Comparison of ENCODE assay signal across 15 cellular contexts in genomic region chr16:22093952-22094351, GRCh38. TPM values are rescaled to one million over a fixed set of nuclear protein-coding genes. Genes with fewer than 3 reads are reported as not detected.
"Had no signal": no experiment of that assay in that cellular context is flagged by ENCODE, and none has a peak within 500 bp of the region (broad histone marks: within the 10 kb centered on the region; RNA-seq: fewer than 3 reads in every experiment).

No MANE protein-coding gene starts in this region.

- DNase-seq: activated CD4-positive, alpha-beta T cell treated with anti-CD3 and anti-CD28 coated beads, Interleukin-2, amount 10 ng/mL, durations not matched to agents 7 days and 5 days; activated CD4-positive, CD25-positive, alpha-beta regulatory T cell; activated naive CD4-positive, alpha-beta T cell treated with anti-CD3 and anti-CD28 coated beads, Interleukin-2, amount 50 U/mL, for 16 hours; activated T-cell treated with anti-CD3 and anti-CD28 coated beads for 4 hours; adrenal gland; colonic mucosa; effector CD8-positive, alpha-beta T cell; small intestine had no signal

- H3K4me1 Mint-ChIP-seq: activated CD4-positive, alpha-beta T cell treated with anti-CD3 and anti-CD28 coated beads, Interleukin-2, amount 10 ng/mL, durations not matched to agents 7 days and 5 days; stimulated activated effector memory CD8-positive, alpha-beta T cell treated with anti-CD3 and anti-CD28 coated beads, Interleukin-12 subunit alpha, Interleukin-12 subunit beta, amount 100 ng/mL, for 72 hours had no signal

- H3K9me3 Mint-ChIP-seq: activated CD4-positive, alpha-beta T cell treated with anti-CD3 and anti-CD28 coated beads, Interleukin-2, amount 10 ng/mL, durations not matched to agents 7 days and 5 days; activated T-helper 2 cell treated with anti-CD3 and anti-CD28 coated beads, Interferon-gamma antibody, Interleukin-2, Interleukin-4, amounts not matched to agents 10 μg/mL and 5 μg/mL and 100 μg/mL, durations not matched to agents 14 hours and 24 hours and 36 hours; stimulated activated effector memory CD8-positive, alpha-beta T cell treated with anti-CD3 and anti-CD28 coated beads, Interleukin-12 subunit alpha, Interleukin-12 subunit beta, amount 100 ng/mL, for 72 hours had no signal

- H3K27ac Mint-ChIP-seq: activated CD4-positive, alpha-beta T cell treated with anti-CD3 and anti-CD28 coated beads, Interleukin-2, amount 10 ng/mL, durations not matched to agents 7 days and 5 days; activated T-helper 2 cell treated with anti-CD3 and anti-CD28 coated beads, Interferon-gamma antibody, Interleukin-2, Interleukin-4, amounts not matched to agents 10 μg/mL and 5 μg/mL and 100 μg/mL, durations not matched to agents 14 hours and 24 hours and 36 hours; stimulated activated effector memory CD8-positive, alpha-beta T cell treated with anti-CD3 and anti-CD28 coated beads, Interleukin-12 subunit alpha, Interleukin-12 subunit beta, amount 100 ng/mL, for 72 hours had no signal

- H3K4me3 Mint-ChIP-seq: activated CD4-positive, alpha-beta T cell treated with anti-CD3 and anti-CD28 coated beads, Interleukin-2, amount 10 ng/mL, durations not matched to agents 7 days and 5 days; stimulated activated effector memory CD8-positive, alpha-beta T cell treated with anti-CD3 and anti-CD28 coated beads, Interleukin-12 subunit alpha, Interleukin-12 subunit beta, amount 100 ng/mL, for 72 hours had no signal

- H3K4me3 ChIP-seq: adrenal gland, colonic mucosa, hepatocyte, tibial nerve, vagina had no signal

RNA-seq across cellular contexts. Expression of gene VWA3A, which starts 1.6 kb away (rescaled TPM):
- total RNA-seq: colonic mucosa, subcutaneous adipose tissue, vagina had no signal
- polyA plus RNA-seq: hepatocyte, liver had no signal
